Comparison of ENCODE assay signal across 8 cellular contexts in the genomic region with DNA sequence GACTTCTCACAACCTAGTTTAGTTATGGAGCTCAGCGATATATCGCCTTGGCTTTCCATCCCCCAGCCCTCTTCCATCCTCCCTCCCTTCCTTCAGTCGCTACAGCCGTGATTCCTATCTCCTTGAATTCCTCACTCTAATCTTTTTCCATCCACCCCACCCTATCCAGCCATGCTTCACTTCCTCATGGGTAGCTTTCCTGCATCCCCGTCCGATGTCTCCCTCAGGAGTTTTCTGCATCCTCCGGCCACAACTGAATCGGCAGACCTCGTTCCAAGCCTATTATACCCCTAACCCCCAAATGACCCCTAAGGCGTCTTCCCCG. TPM values are rescaled to one million over a fixed set of nuclear protein-coding genes. Genes with fewer than 3 reads are reported as not detected.
DNase-seq lines count a peak whose midpoint lies in the region; ATAC-seq and TF ChIP-seq lines count a peak whose summit lies in the region.

No MANE protein-coding gene starts in this region.

- no peaks in the 10 kb centered on the region for H4K20me1 ChIP-seq in DOHH2 (ENCODE audit: control insufficient read depth, insufficient read depth, low read depth, low read length)

- H3K27ac Mint-ChIP-seq in brain (peak overlapping the region; percentile 88 to 97 (median 94)), type B pancreatic cell (peak overlapping the region; percentile 93)

- H3K4me1 Mint-ChIP-seq in brain (peaks cover 12% of the 10 kb centered on the region), type B pancreatic cell (ENCODE audit: unreplicated experiment) (peaks cover 6% of the 10 kb centered on the region)

- peaks cover 10% of the 10 kb centered on the region for H3K4me1 ChIP-seq in DOHH2 (ENCODE audit: control insufficient read depth, low read length)
- no peaks in the 10 kb centered on the region for H3K4me1 ChIP-seq in lower lobe of right lung

- intact Hi-C loops in lower lobe of right lung (cut with DNase I) = no loop called here

- H3K4me3 Mint-ChIP-seq in brain = peak overlapping the region; percentile 88 to 98 (median 97)
- H3K4me3 Mint-ChIP-seq in type B pancreatic cell = peak overlapping the region; percentile 98

- no peaks in the 10 kb centered on the region for H3K9me3 ChIP-seq in DOHH2 (ENCODE audit: control insufficient read depth, insufficient read depth, low read length)
- no peaks in the 10 kb centered on the region for H3K9me3 ChIP-seq in lower lobe of right lung

- peak; percentile 14 for DNase-seq in HS-27A (ENCODE audit: low read depth)
- no peak for DNase-seq in lower lobe of right lung
- no peak for DNase-seq in type B pancreatic cell (ENCODE audit: extremely low spot score, unreplicated experiment)
- DNase-seq in dedifferentiated amniotic fluid mesenchymal stem cell (ENCODE audit: extremely low spot score) = no peak
- DNase-seq in stimulated activated CD4-positive, alpha-beta T cell treated with anti-CD3 and anti-CD28 coated beads, Interleukin-15, amount 100 ng/mL, for 24 hours = no peak

- H3K27me3 Mint-ChIP-seq in brain (peaks cover 4% of the 10 kb centered on the region), type B pancreatic cell (no peaks in the 10 kb centered on the region)

- peaks cover 0 to 3% (median 0%) of the 10 kb centered on the region in 5 experiments for H3K9me3 Mint-ChIP-seq in brain
- no peaks in the 10 kb centered on the region for H3K9me3 Mint-ChIP-seq in type B pancreatic cell

- peak overlapping the region; percentile 52 for H3K4me2 ChIP-seq in DOHH2 (ENCODE audit: low read length)

- H3K4me3 ChIP-seq in DOHH2 (ENCODE audit: low read length) = peak overlapping the region; percentile 90
- H3K4me3 ChIP-seq in lower lobe of right lung = peak overlapping the region; percentile 62

- H3K27me3 ChIP-seq in DOHH2 (ENCODE audit: control insufficient read depth, low read length) = no peaks in the 10 kb centered on the region
- H3K27me3 ChIP-seq in lower lobe of right lung (ENCODE audit: low read depth) = no peaks in the 10 kb centered on the region

- no peaks in the 10 kb centered on the region for H3K36me3 ChIP-seq in DOHH2 (ENCODE audit: control insufficient read depth, low read length)
- no peaks in the 10 kb centered on the region for H3K36me3 ChIP-seq in lower lobe of right lung

- peaks cover 30% of the 10 kb centered on the region for H3K79me2 ChIP-seq in DOHH2 (ENCODE audit: control insufficient read depth, low read length)

- TF ChIP-seq CTCF in DOHH2 (IDR thresholded peaks at IDR 0.05; ENCODE audit: low read depth, low read length, poor library complexity, severe bottlenecking) = no peak
- no peak for TF ChIP-seq CTCF in brain (conservative IDR thresholded peaks at IDR 0.05)
- TF ChIP-seq CTCF in lower lobe of right lung (IDR thresholded peaks at IDR 0.05) = no peak
- no peak for TF ChIP-seq CTCF in type B pancreatic cell (conservative IDR thresholded peaks at IDR 0.05)

- ATAC-seq in lower lobe of right lung = peak in 1 of 2 donors; percentile 15
- no peak for ATAC-seq in GM18909 (IDR thresholded peaks at IDR 0.05; ENCODE audit: poor library complexity, unreplicated experiment)

- no peaks in the 10 kb centered on the region for H3K9me2 ChIP-seq in DOHH2 (replicated peaks; ENCODE audit: control insufficient read depth, low read length)

- H3F3A ChIP-seq in DOHH2 (ENCODE audit: control insufficient read depth, insufficient read depth) = no peaks in the 10 kb centered on the region

- H3K36me3 Mint-ChIP-seq in brain = peaks cover 6% of the 10 kb centered on the region
- peaks cover 4% of the 10 kb centered on the region for H3K36me3 Mint-ChIP-seq in type B pancreatic cell

- H3K27ac ChIP-seq in DOHH2 (ENCODE audit: low read depth, low read length) (peak overlapping the region; percentile 47; the same call in 1 of the 2 replicates), lower lobe of right lung (peak overlapping the region; percentile 78)

RNA-seq across cellular contexts. Expression of gene SNX12, which starts 0.4 kb away (rescaled TPM):
- 74.8 TPM for polyA plus RNA-seq in brain (ENCODE audit: insufficient read depth, low read depth, low replicate concordance)
- total RNA-seq in lower lobe of right lung (47.7 TPM), type B pancreatic cell (ENCODE audit: low replicate concordance) (67.0 and 79.3 TPM in 2 replicates)

RNA-seq across cellular contexts. Expression of gene FOXO4, which starts 28.0 kb away (rescaled TPM):
- 41.8 TPM for polyA plus RNA-seq in brain (ENCODE audit: insufficient read depth, low read depth, low replicate concordance)
- 34.7 TPM for total RNA-seq in lower lobe of right lung
- 18.8 and 34.1 TPM in 2 replicates for total RNA-seq in type B pancreatic cell (ENCODE audit: low replicate concordance)

RNA-seq across cellular contexts. Expression of gene CXorf65, which starts 38.9 kb away (rescaled TPM):
- polyA plus RNA-seq in brain (ENCODE audit: insufficient read depth, low read depth, low replicate concordance) = not detected
- total RNA-seq in lower lobe of right lung (not detected), type B pancreatic cell (ENCODE audit: low replicate concordance) (not detected in 2 replicates)

RNA-seq across cellular contexts. Expression of gene IL2RG, which starts 43.7 kb away (rescaled TPM):
- polyA plus RNA-seq in brain (ENCODE audit: insufficient read depth, low read depth, low replicate concordance) = 1.6 TPM
- total RNA-seq in lower lobe of right lung (33.1 TPM), type B pancreatic cell (ENCODE audit: low replicate concordance) (1.5 and 5.2 TPM in 2 replicates)

RNA-seq across cellular contexts. Expression of gene MED12, which starts 50.7 kb away (rescaled TPM):
- polyA plus RNA-seq in brain (ENCODE audit: insufficient read depth, low read depth, low replicate concordance) = 38.0 TPM
- total RNA-seq in lower lobe of right lung = 48.4 TPM
- 44.1 and 77.2 TPM in 2 replicates for total RNA-seq in type B pancreatic cell (ENCODE audit: low replicate concordance)
